Comparison of ENCODE assay signal across 9 cellular contexts in the genomic region with DNA sequence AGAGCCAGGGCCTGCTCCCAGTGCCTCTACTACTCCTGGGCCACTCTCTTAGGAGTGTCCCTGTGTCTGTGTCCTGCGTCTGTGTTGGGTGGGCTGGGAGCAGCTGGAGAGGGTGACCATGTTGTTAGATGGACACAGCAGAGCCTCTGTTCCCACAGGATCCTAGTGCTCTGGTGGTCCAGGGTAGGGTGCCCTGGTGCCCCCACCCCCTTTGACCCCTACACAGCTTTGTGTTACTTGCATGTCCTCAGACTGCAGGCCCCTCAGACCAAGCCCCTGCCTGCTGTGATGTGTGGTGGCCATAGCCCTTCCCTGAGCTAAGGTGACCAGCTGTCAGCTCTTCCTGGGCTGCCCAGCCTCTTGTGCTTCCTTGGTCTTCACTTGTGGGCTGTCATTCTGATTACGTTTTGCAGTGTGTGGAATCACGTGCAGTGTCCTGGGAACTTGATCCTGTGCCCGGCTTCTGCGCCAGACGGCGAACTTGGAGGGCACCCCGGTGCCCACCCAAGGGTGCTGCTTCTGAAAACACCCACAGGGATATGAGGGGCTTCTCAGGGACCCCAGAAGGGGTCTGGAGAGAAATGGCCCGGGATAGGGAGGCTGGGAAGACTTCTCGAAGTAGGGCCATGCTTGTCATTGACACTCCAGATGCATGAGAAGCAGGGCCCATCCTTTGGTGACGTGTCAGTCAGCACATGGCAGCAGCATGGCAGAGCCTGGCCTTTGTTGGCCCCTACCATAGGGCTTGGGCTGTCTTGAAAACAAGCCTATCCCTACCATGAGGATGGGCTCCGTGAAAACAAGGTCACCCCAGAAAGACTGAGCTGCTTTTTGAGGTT. TPM values are rescaled to one million over a fixed set of nuclear protein-coding genes. Genes with fewer than 3 reads are reported as not detected.
DNase-seq lines count a peak whose midpoint lies in the region; ATAC-seq, FAIRE-seq and TF ChIP-seq lines count a peak whose summit lies in the region.
"Had no signal": no experiment of that assay in that cellular context is flagged by ENCODE, and none has a peak within 500 bp of the region (broad histone marks: within the 10 kb centered on the region; RNA-seq: fewer than 3 reads in every experiment).

No MANE protein-coding gene starts in this region.

- H3K9me3 ChIP-seq in SK-N-MC (ENCODE audit: low read depth, low read length) (no peaks in the 10 kb centered on the region), prostate gland (no peaks in the 10 kb centered on the region)

- TF ChIP-seq CTCF in GM06990 (IDR thresholded peaks at IDR 0.05; ENCODE audit: insufficient read depth, low read length, poor library complexity, severe bottlenecking): no peak
- no peak for TF ChIP-seq CTCF in fibroblast of the aortic adventitia (IDR thresholded peaks at IDR 0.05; ENCODE audit: insufficient read depth, low read length)
- no peak for TF ChIP-seq CTCF in prostate gland (IDR thresholded peaks at IDR 0.05)
- TF ChIP-seq CTCF in D721Med (IDR thresholded peaks at IDR 0.05; ENCODE audit: insufficient read depth, missing control alignments): no peak

- FAIRE-seq in D721Med (lab: Jason Lieb, UNC): no peak

- intact Hi-C loops in prostate gland (cut with DNase I) (no loop called here), head of caudate nucleus (cut with DNase I) (loop anchor here (10.0 kb wide), 1 partner anchor 62 kb away; the partner anchor contains the start of gene DGCR8)

- H3K27ac ChIP-seq in SK-N-MC (no peak overlapping the region), prostate gland (peak overlapping the region; percentile 30 to 84)

- no peak for ATAC-seq in GM19467 (IDR thresholded peaks at IDR 0.05; ENCODE audit: unreplicated experiment)

- H3K27me3 ChIP-seq in GM06990 (replicated peaks; ENCODE audit: control insufficient read depth, insufficient read depth, low read length) (no peaks in the 10 kb centered on the region), prostate gland (replicated peaks; ENCODE audit: insufficient read depth) (no peaks in the 10 kb centered on the region)

- peaks cover 8% of the 10 kb centered on the region for H3K4me1 ChIP-seq in prostate gland (replicated peaks)

- DNase-seq in GM06990 (ENCODE audit: extremely low read depth, insufficient read length) (no peak), SK-N-MC (ENCODE audit: low read depth, low spot score) (no peak), fibroblast of the aortic adventitia (ENCODE audit: low read depth) (no peak), prostate gland (ENCODE audit: low spot score) (no peak), head of caudate nucleus (no peak), NK-92 (lab: John Stamatoyannopoulos, UW; ENCODE audit: unreplicated experiment) (no peak), D721Med (ENCODE audit: insufficient read length, low spot score) (no peak)
- DNase-seq: NCI-H1417 treated with DMSO at 0.1 percent for 48 hours had no signal

- peaks cover 2% of the 10 kb centered on the region for H3K36me3 ChIP-seq in GM06990 (ENCODE audit: control insufficient read depth, insufficient read depth, low read length)
- H3K36me3 ChIP-seq in SK-N-MC (ENCODE audit: insufficient read depth, low read length): no peaks in the 10 kb centered on the region
- H3K36me3 ChIP-seq in prostate gland: no peaks in the 10 kb centered on the region

- 91% methylated on average over 12 of the region's 12 CpGs for WGBS in prostate gland

- H3K9ac ChIP-seq in SK-N-MC (ENCODE audit: insufficient read length): no peak overlapping the region

- no peak for TF ChIP-seq POLR2A in prostate gland (IDR thresholded peaks at IDR 0.05)

- H3K4me3 ChIP-seq in GM06990 (replicated peaks; ENCODE audit: low read depth, low read length) (peak overlapping the region; percentile 81), SK-N-MC (peak overlapping the region; percentile 96), fibroblast of the aortic adventitia (ENCODE audit: low read depth, low read length) (peak overlapping the region; percentile 95), prostate gland (peak overlapping the region; percentile 84 to 89)

RNA-seq across cellular contexts. Expression of gene TANGO2, which starts 1.5 kb away (rescaled TPM):
- total RNA-seq in fibroblast of the aortic adventitia (ENCODE audit: low replicate concordance) (25.7 and 41.7 TPM in 2 replicates), prostate gland (10 to 100 TPM; 34.3 to 40.1 TPM)

RNA-seq across cellular contexts. Expression of gene ARVCF, which starts 5.8 kb away (rescaled TPM):
- total RNA-seq in fibroblast of the aortic adventitia (ENCODE audit: low replicate concordance) (9.7 and 12.9 TPM in 2 replicates), prostate gland (10 to 100 TPM; 39.6 to 65.9 TPM)

RNA-seq across cellular contexts. Expression of gene DGCR8, which starts 57.6 kb away (rescaled TPM):
- 22.0 and 29.0 TPM in 2 replicates for total RNA-seq in fibroblast of the aortic adventitia (ENCODE audit: low replicate concordance)
- total RNA-seq in prostate gland: 10 to 100 TPM; 20.9 to 47.6 TPM
